ENCODE assay signal across 27 cellular contexts in the genomic region with DNA sequence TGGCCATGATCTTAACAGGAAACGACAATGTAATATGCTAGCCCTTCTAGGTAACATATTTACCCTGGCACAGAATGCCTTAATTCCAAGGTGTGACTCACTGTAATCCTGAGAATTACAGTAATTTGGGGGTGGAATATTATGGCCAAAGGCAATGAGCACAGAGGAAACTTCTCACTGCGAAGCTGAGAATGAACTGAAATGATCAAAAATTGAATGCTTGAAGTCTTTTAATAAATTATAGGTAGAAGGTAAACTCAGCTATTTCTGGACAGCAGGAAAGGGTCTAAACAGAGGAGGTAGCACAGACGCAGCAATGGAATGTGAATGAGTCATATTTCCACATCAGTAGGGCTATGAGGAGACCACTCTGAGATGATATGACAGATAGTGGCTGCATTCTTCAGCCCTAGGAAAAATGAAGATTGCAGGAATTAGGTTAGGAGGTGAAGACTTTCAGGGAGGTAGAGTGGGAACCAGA.
A peak's percentile ranks its signal among the peaks of the same experiment; 100 is the strongest.
DNase-seq lines count a peak whose midpoint lies in the region; FAIRE-seq and TF ChIP-seq lines count a peak whose summit lies in the region.
"Had no signal": no experiment of that assay in that cellular context is flagged by ENCODE, and none has a peak within 500 bp of the region (broad histone marks: within the 10 kb centered on the region; RNA-seq: fewer than 3 reads in every experiment).

No MANE protein-coding gene starts in this region.

- no peaks in the 10 kb centered on the region for H3K9me2 ChIP-seq in SK-N-SH

- H2AK5ac ChIP-seq in trophoblast cell (ENCODE audit: low read length), result no peak overlapping the region

- H3K23ac ChIP-seq in trophoblast cell (ENCODE audit: low read length), result no peak overlapping the region

- H3K4me2 ChIP-seq in SK-N-SH (no peak overlapping the region), trophoblast cell (ENCODE audit: low read length) (no peak overlapping the region)
- H3K4me2 ChIP-seq: neural progenitor cell had no signal

- WGBS in SK-N-SH (ENCODE audit: low lambda C conversion rate), result 28% methylated on average over 3 of the region's 3 CpGs
- WGBS in trophoblast cell (ENCODE audit: extremely low coverage, insufficient coverage, insufficient read length), result no CpG with 5 or more reads among the region's 3 CpGs
- WGBS in tibial nerve, 2 donors, result 76 to 77% methylated on average over 3 of the region's 3 CpGs

- no peak overlapping the region for H2BK12ac ChIP-seq in trophoblast cell (ENCODE audit: low read length)

- H3K79me2 ChIP-seq in SK-N-SH (ENCODE audit: insufficient read depth) (no peaks in the 10 kb centered on the region), trophoblast cell (ENCODE audit: control insufficient read depth, insufficient read depth, low read length, poor library complexity) (no peaks in the 10 kb centered on the region)

- TF ChIP-seq CTCF in SK-N-SH (IDR thresholded peaks at IDR 0.05) (no peak), epithelial cell of proximal tubule (conservative IDR thresholded peaks at IDR 0.05; ENCODE audit: low read depth, low read length) (no peak), tibial nerve (IDR thresholded peaks at IDR 0.05) (no peak)

- FAIRE-seq in GM12891 (lab: Jason Lieb, UNC), result no peak
- FAIRE-seq: GM18507, islet of Langerhans had no signal

- H4K20me1 ChIP-seq in SK-N-SH (ENCODE audit: insufficient read depth), result no peaks in the 10 kb centered on the region

- CTCF ChIA-PET in SK-N-SH (lab: Yijun Ruan, JAX), result no interaction called here

- no peak for TF ChIP-seq RAD21 in SK-N-SH (IDR thresholded peaks at IDR 0.05; ENCODE audit: low read length)

- H3K27me3 ChIP-seq in SK-N-SH (ENCODE audit: insufficient read depth) (no peaks in the 10 kb centered on the region), trophoblast cell (ENCODE audit: insufficient read depth, low read length) (no peaks in the 10 kb centered on the region), tibial nerve (no peaks in the 10 kb centered on the region)
- H3K27me3 ChIP-seq: neural progenitor cell had no signal

- no peak overlapping the region for H3K4ac ChIP-seq in trophoblast cell (ENCODE audit: low read depth, low read length)

- H3F3A ChIP-seq in SK-N-SH (replicated peaks; ENCODE audit: insufficient read depth), result peaks cover 6% of the 10 kb centered on the region

- TF ChIP-seq POLR2A in GM12891 (IDR thresholded peaks at IDR 0.05; ENCODE audit: low read depth, low read length) (no peak), tibial nerve (IDR thresholded peaks at IDR 0.05) (no peak)

- POLR2A ChIA-PET in SK-N-SH (lab: Yijun Ruan, JAX), result no interaction called here

- no peak overlapping the region for H4K8ac ChIP-seq in trophoblast cell (ENCODE audit: low read depth, low read length)

- H3K79me1 ChIP-seq in trophoblast cell (ENCODE audit: low read length), result peaks cover 10% of the 10 kb centered on the region

- H2BK120ac ChIP-seq in trophoblast cell (ENCODE audit: insufficient read depth, low read length, poor library complexity), result no peak overlapping the region

- peak; percentile 28 for DNase-seq in ELR (ENCODE audit: low read depth)
- no peak for DNase-seq in SK-N-SH
- DNase-seq in epithelial cell of proximal tubule (ENCODE audit: low read depth), result peak; percentile 42
- peak; percentile 19 to 67 for DNase-seq in trophoblast cell
- DNase-seq in GM12891 (ENCODE audit: insufficient read length, low spot score), result no peak
- DNase-seq in globus pallidus (ENCODE audit: low spot score), result no peak
- no peak for DNase-seq in ecto neural progenitor cell (ENCODE audit: low spot score)
- DNase-seq in tibial nerve (ENCODE audit: low spot score in 2 of 2), result no peak
- DNase-seq: activated CD4-positive, alpha-beta T cell treated with anti-CD3 and anti-CD28 coated beads, Interleukin-2, amount 50 U/mL, for 4 hours; activated gamma-delta T cell treated with Interleukin-2 at 50 U/mL for 16 hours; amniotic stem cell; CD4-positive, alpha-beta T cell; DND-41; effector CD4-positive, alpha-beta T cell; HFFc6; midbrain; MV-4-11; NCI-H2029; NCI-H510A; psoas muscle; SHP77 treated with DMSO at 0.1 percent for 48 hours; T-helper 17 cell; WERI-Rb-1 had no signal

- H2BK5ac ChIP-seq in trophoblast cell (ENCODE audit: low read depth, low read length, poor library complexity), result no peak overlapping the region

- no peak overlapping the region for H4K12ac ChIP-seq in trophoblast cell (ENCODE audit: low read depth, low read length)

- H3K4me1 ChIP-seq in SK-N-SH (ENCODE audit: control insufficient read depth in 1 of 2, insufficient read depth in 2 of 2, low read depth in 1 of 2, low read length in 1 of 2), result no peaks in the 10 kb centered on the region
- H3K4me1 ChIP-seq in trophoblast cell (ENCODE audit: control insufficient read depth in 1 of 2, insufficient read depth in 2 of 2, low read length in 2 of 2), result peaks cover 4 to 9% of the 10 kb centered on the region in 2 experiments
- H3K4me1 ChIP-seq in tibial nerve, result no peaks in the 10 kb centered on the region
- H3K4me1 ChIP-seq: psoas muscle had no signal

- H3K4me3 ChIP-seq in SK-N-SH (ENCODE audit: low read depth in 2 of 2, low read length in 1 of 2) (no peak overlapping the region), epithelial cell of proximal tubule (ENCODE audit: low read depth, low read length) (no peak overlapping the region), trophoblast cell (ENCODE audit: low read depth, low read length) (no peak overlapping the region), tibial nerve (no peak overlapping the region)
- H3K4me3 ChIP-seq: neural progenitor cell, psoas muscle had no signal

- H4K91ac ChIP-seq in trophoblast cell (ENCODE audit: low read depth, low read length), result no peak overlapping the region

- H3K36me3 ChIP-seq in SK-N-SH (replicated peaks in 1 of 2; ENCODE audit: control insufficient read depth in 1 of 2, insufficient read depth in 2 of 2, low read length in 1 of 2), result no peaks in the 10 kb centered on the region
- no peaks in the 10 kb centered on the region for H3K36me3 ChIP-seq in trophoblast cell (ENCODE audit: control insufficient read depth in 1 of 2, insufficient read depth in 2 of 2, low read length in 2 of 2)
- no peaks in the 10 kb centered on the region for H3K36me3 ChIP-seq in tibial nerve
- H3K36me3 ChIP-seq: neural progenitor cell, WERI-Rb-1 had no signal

- H2AFZ ChIP-seq in SK-N-SH (ENCODE audit: low read depth) (no peak overlapping the region), trophoblast cell (ENCODE audit: insufficient read depth, low read length, poor library complexity) (no peak overlapping the region)
- H2AFZ ChIP-seq: neural progenitor cell had no signal

- H3K18ac ChIP-seq in trophoblast cell (ENCODE audit: low read length), result no peak overlapping the region

- TF ChIP-seq EP300 in SK-N-SH (IDR thresholded peaks at IDR 0.05; ENCODE audit: borderline replicate concordance in 1 of 2, low read depth in 1 of 2, low read length in 1 of 2), result no peak
- no peak for TF ChIP-seq EP300 in tibial nerve (IDR thresholded peaks at IDR 0.05)

- peak overlapping the region in 1 of 2 experiments; percentile 53; a peak in 2 of 4 replicates for H3K27ac ChIP-seq in SK-N-SH (ENCODE audit: low read depth in 2 of 2, low read length in 1 of 2)
- H3K27ac ChIP-seq in trophoblast cell (ENCODE audit: low read depth, low read length), result peak overlapping the region; percentile 82
- no peak overlapping the region for H3K27ac ChIP-seq in tibial nerve
- H3K27ac ChIP-seq: HL-60, neural progenitor cell, psoas muscle, WERI-Rb-1 had no signal

- no peak overlapping the region for H3K14ac ChIP-seq in trophoblast cell (ENCODE audit: low read length)

- H3K9ac ChIP-seq in SK-N-SH (no peak overlapping the region), trophoblast cell (ENCODE audit: low read length) (no peak overlapping the region)
- H3K9ac ChIP-seq: neural progenitor cell had no signal

- H3K9me3 ChIP-seq in SK-N-SH (no peaks in the 10 kb centered on the region), trophoblast cell (ENCODE audit: insufficient read depth, low read depth, low read length) (no peaks in the 10 kb centered on the region), tibial nerve (peaks cover 0 to 2% (median 0%) of the 10 kb centered on the region in 4 donors)
- H3K9me3 ChIP-seq: psoas muscle had no signal

TF ChIP-seq in SK-N-SH, 30 proteins besides CTCF, POLR2A, EP300 and RAD21 (continues in another document):
- TF ChIP-seq RCOR1 (IDR thresholded peaks at IDR 0.05; ENCODE audit: low read length) (no peak), IRF3 (IDR thresholded peaks at IDR 0.05; ENCODE audit: low read depth, low read length) (no peak), NFIC (IDR thresholded peaks at IDR 0.05; ENCODE audit: borderline replicate concordance) (no peak; the same call in 1 of the 2 replicates), SMC3 (IDR thresholded peaks at IDR 0.05; ENCODE audit: low read depth, low read length) (no peak)

TF ChIP-seq in GM12891, 5 proteins besides CTCF, POLR2A, EP300 and RAD21:
- TF ChIP-seq POU2F2 (IDR thresholded peaks at IDR 0.05; ENCODE audit: low read depth, low read length) (no peak), POLR2AphosphoS5 (IDR thresholded peaks at IDR 0.05; ENCODE audit: low read depth, low read length) (no peak), SPI1 (IDR thresholded peaks at IDR 0.05; ENCODE audit: low read depth, low read length) (no peak), TAF1 (IDR thresholded peaks at IDR 0.05; ENCODE audit: low read depth, low read length) (no peak), PAX5 (IDR thresholded peaks at IDR 0.05; ENCODE audit: insufficient read depth, low read length, severe bottlenecking) (no peak)

Comparison
In these comparisons a context has a peak if more than half of its experiments do, and no peak if none do; other contexts are left out.
1. DNase-seq: peak in ELR (single experiment), epithelial cell of proximal tubule (single experiment) and trophoblast cell (2 of 2); none in SK-N-SH (single experiment), GM12891 (single experiment), globus pallidus (single experiment), ecto neural progenitor cell (single experiment) and tibial nerve (0 of 2).